8 cellular contexts compared by ENCODE assay signal in the genomic region with DNA sequence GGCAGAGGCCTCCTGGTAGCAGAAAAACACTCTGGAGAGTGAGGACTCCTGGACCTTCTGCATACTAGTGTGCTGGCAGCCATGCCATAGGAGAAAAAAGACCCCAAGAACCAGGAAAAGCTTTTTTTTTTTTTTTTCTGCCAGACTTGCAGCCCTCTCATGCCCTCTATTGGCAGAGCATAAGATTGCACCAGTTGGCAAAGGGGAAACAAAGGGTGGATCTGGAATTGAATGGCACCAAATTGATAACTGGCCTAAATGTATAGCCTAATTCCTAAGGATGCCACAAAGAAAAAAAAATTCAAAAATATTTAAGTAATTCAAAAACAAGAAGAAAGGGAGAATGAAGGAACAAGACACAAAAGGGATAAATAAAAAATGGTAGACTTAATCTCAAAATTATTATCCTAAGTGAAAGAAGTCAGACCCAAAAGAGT.
DNase-seq lines count a peak whose midpoint lies in the region; ATAC-seq lines count a peak whose summit lies in the region.

No MANE protein-coding gene starts in this region.

- no peak overlapping the region for H2BK15ac ChIP-seq in mesenchymal stem cell (ENCODE audit: low read depth, poor library complexity, severe bottlenecking)

- no peak overlapping the region for H4K91ac ChIP-seq in mesenchymal stem cell (ENCODE audit: low read length)

- H2AK5ac ChIP-seq in mesenchymal stem cell (ENCODE audit: low read length, severe bottlenecking) = no peak overlapping the region

- peaks cover 1% of the 10 kb centered on the region for H3K27me3 Mint-ChIP-seq in activated naive CD8-positive, alpha-beta T cell treated with anti-CD3 and anti-CD28 coated beads, Interleukin-2, amount 50 U/mL, for 24 hours

- H3K4me1 Mint-ChIP-seq in activated naive CD8-positive, alpha-beta T cell treated with anti-CD3 and anti-CD28 coated beads, Interleukin-2, amount 50 U/mL, for 24 hours = no peaks in the 10 kb centered on the region

- H3K9ac ChIP-seq in mesenchymal stem cell (ENCODE audit: low read length) = no peak overlapping the region

- H3K4ac ChIP-seq in mesenchymal stem cell (ENCODE audit: low read depth in 1 of 2, low read length in 2 of 2) = no peak overlapping the region

- H3K4me3 ChIP-seq in mesenchymal stem cell (ENCODE audit: insufficient read depth in 1 of 2, low read depth in 1 of 2, low read length in 2 of 2) = no peak overlapping the region

- H3K27ac Mint-ChIP-seq in activated naive CD8-positive, alpha-beta T cell treated with anti-CD3 and anti-CD28 coated beads, Interleukin-2, amount 50 U/mL, for 24 hours = no peak overlapping the region

- no peak overlapping the region for H2BK120ac ChIP-seq in mesenchymal stem cell (ENCODE audit: low read depth, low read length)

- no peak for ATAC-seq in activated naive CD8-positive, alpha-beta T cell treated with anti-CD3 and anti-CD28 coated beads, Interleukin-2, amount 50 U/mL, for 24 hours
- no peak for ATAC-seq in GM19395 (IDR thresholded peaks at IDR 0.05; ENCODE audit: unreplicated experiment)

- no peaks in the 10 kb centered on the region for H3K9me3 ChIP-seq in mesenchymal stem cell (ENCODE audit: control insufficient read depth, low read length)

- no peak overlapping the region for H4K8ac ChIP-seq in mesenchymal stem cell (ENCODE audit: low read length)

- H3K9me3 Mint-ChIP-seq in activated naive CD8-positive, alpha-beta T cell treated with anti-CD3 and anti-CD28 coated beads, Interleukin-2, amount 50 U/mL, for 24 hours = peaks cover 23% of the 10 kb centered on the region

- no peak overlapping the region for H3K4me3 Mint-ChIP-seq in activated naive CD8-positive, alpha-beta T cell treated with anti-CD3 and anti-CD28 coated beads, Interleukin-2, amount 50 U/mL, for 24 hours

- no peak overlapping the region for H3K27ac ChIP-seq in mesenchymal stem cell (ENCODE audit: low read length, poor library complexity, severe bottlenecking)

- H3K18ac ChIP-seq in mesenchymal stem cell (ENCODE audit: low read depth in 1 of 2, low read length in 2 of 2) = no peak overlapping the region

- H3K36me3 Mint-ChIP-seq in activated naive CD8-positive, alpha-beta T cell treated with anti-CD3 and anti-CD28 coated beads, Interleukin-2, amount 50 U/mL, for 24 hours (ENCODE audit: low read depth) = no peaks in the 10 kb centered on the region

- no peak overlapping the region for H3K23ac ChIP-seq in mesenchymal stem cell (ENCODE audit: low read length in 2 of 2)

- H3K4me2 ChIP-seq in mesenchymal stem cell (ENCODE audit: low read length, poor library complexity, severe bottlenecking) = no peak overlapping the region

- H3K36me3 ChIP-seq in mesenchymal stem cell (ENCODE audit: control insufficient read depth in 1 of 2, insufficient read depth in 2 of 2, low read depth in 1 of 2, low read length in 2 of 2) = no peaks in the 10 kb centered on the region

- no peak overlapping the region for H2AFZ ChIP-seq in mesenchymal stem cell (ENCODE audit: low read depth, low read length)

- no peaks in the 10 kb centered on the region for H3K27me3 ChIP-seq in mesenchymal stem cell (ENCODE audit: control insufficient read depth in 1 of 2, insufficient read depth in 1 of 2, low read length in 2 of 2)

- H2BK12ac ChIP-seq in mesenchymal stem cell (ENCODE audit: low read length in 2 of 2) = no peak overlapping the region

- no peaks in the 10 kb centered on the region for H3K79me1 ChIP-seq in mesenchymal stem cell (replicated peaks; ENCODE audit: low read length, poor library complexity, severe bottlenecking)

- no peaks in the 10 kb centered on the region for H3K4me1 ChIP-seq in mesenchymal stem cell (ENCODE audit: control insufficient read depth, insufficient read depth, low read depth, low read length)

- DNase-seq in NCI-H345 (lab: John Stamatoyannopoulos, UW) (peak; percentile 1), NCI-H345 treated with DMSO at 0.1 percent for 48 hours (lab: John Stamatoyannopoulos, UW; ENCODE audit: unreplicated experiment) (no peak), HT1080 (ENCODE audit: low read depth) (peak; percentile 13), mesenchymal stem cell (peak; percentile 8), OCI-M2 (lab: John Stamatoyannopoulos, UW; ENCODE audit: unreplicated experiment) (no peak), anterior cingulate cortex (lab: John Stamatoyannopoulos, UW) (no peak)
- peak; percentile 6 for DNase-seq in activated naive CD8-positive, alpha-beta T cell treated with anti-CD3 and anti-CD28 coated beads, Interleukin-2, amount 50 U/mL, for 24 hours

- no peak overlapping the region for H2BK5ac ChIP-seq in mesenchymal stem cell (ENCODE audit: low read depth, low read length, poor library complexity, severe bottlenecking)

- H3K14ac ChIP-seq in mesenchymal stem cell (ENCODE audit: low read length in 2 of 2) = no peak overlapping the region

Comparison
In these comparisons a context has a peak if more than half of its experiments do, and no peak if none do; other contexts are left out.
1. DNase-seq: peak in NCI-H345 (single experiment), HT1080 (single experiment), activated naive CD8-positive, alpha-beta T cell treated with anti-CD3 and anti-CD28 coated beads, Interleukin-2, amount 50 U/mL, for 24 hours (single experiment) and mesenchymal stem cell (single experiment); none in NCI-H345 treated with DMSO at 0.1 percent for 48 hours (single experiment), OCI-M2 (single experiment) and anterior cingulate cortex (0 of 58).